8 cellular contexts compared by ENCODE assay signal in genomic region chr6:15243994-15244604, GRCh38. TPM values are rescaled to one million over a fixed set of nuclear protein-coding genes. Genes with fewer than 3 reads are reported as not detected.
DNase-seq lines count a peak whose midpoint lies in the region; ATAC-seq, FAIRE-seq and TF ChIP-seq lines count a peak whose summit lies in the region.

No MANE protein-coding gene starts in this region.

- TSS peak; percentile 77 for BruUV-seq in HCT116 (replicated peaks; lab: Mats Ljungman, UMichigan)

- H3K4me2 ChIP-seq in HCT116 (ENCODE audit: low read length), result peak overlapping the region; percentile 90
- H3K4me2 ChIP-seq in mesendoderm (ENCODE audit: low read length), result peak overlapping the region; percentile 75

- no peak for TF ChIP-seq CTCF in HCT116 (IDR thresholded peaks at IDR 0.05 in 2 of 3, conservative IDR thresholded peaks at IDR 0.05 in 1 of 3; ENCODE audit: borderline replicate concordance in 1 of 3, insufficient read depth in 1 of 3, low read depth in 2 of 3, low read length in 2 of 3)
- TF ChIP-seq CTCF in brain (conservative IDR thresholded peaks at IDR 0.05), result no peak
- TF ChIP-seq CTCF in omental fat pad (IDR thresholded peaks at IDR 0.05), result no peak

- H3K4ac ChIP-seq in mesendoderm (ENCODE audit: low read depth, low read length), result peak overlapping the region; percentile 97

- no peaks in the 10 kb centered on the region for H3K9me3 ChIP-seq in HCT116 (ENCODE audit: control insufficient read depth in 1 of 2, insufficient read depth in 1 of 2, low read depth in 1 of 2, low read length in 2 of 2)

- H3K4me3 Mint-ChIP-seq in brain, result peak overlapping the region; percentile 84 to 100 (median 88)

- H3K4me3 ChIP-seq in HCT116 (replicated peaks in 1 of 2; ENCODE audit: low read depth in 1 of 2, low read length in 2 of 2), result peak overlapping the region; percentile 72 to 81
- peak overlapping the region; percentile 54 for H3K4me3 ChIP-seq in mesendoderm (ENCODE audit: low read length)

- H2BK120ac ChIP-seq in mesendoderm (ENCODE audit: low read depth, low read length), result no peak overlapping the region

- H3K4me1 ChIP-seq in HCT116 (ENCODE audit: control insufficient read depth in 1 of 2, insufficient read depth in 2 of 2, low read length in 2 of 2) (peaks cover 0 to 18% of the 10 kb centered on the region in 2 experiments; a peak in 2 of 4 replicates), mesendoderm (ENCODE audit: control insufficient read depth, low read depth, low read length) (peaks cover 2% of the 10 kb centered on the region)

- peak overlapping the region; percentile 59; the same call in 1 of the 2 replicates for H3K27ac ChIP-seq in HCT116 (ENCODE audit: low read depth, low read length)
- peak overlapping the region; percentile 53 for H3K27ac ChIP-seq in mesendoderm (ENCODE audit: low read depth, low read length)

- H3K56ac ChIP-seq in mesendoderm (ENCODE audit: low read length), result peak overlapping the region; percentile 93

- intact Hi-C loops in HCT116 (cut with micrococcal nuclease), result loop anchor here (10.0 kb wide), 1 partner anchor 1029 kb away; no protein-coding TSS in a partner anchor

- RAD21 ChIA-PET in HCT116 (lab: Charles Lee; ENCODE audit: low non-redundant PET in 1 of 2, low total read pairs in 2 of 2, uncharacterized antibody in 2 of 2, unreplicated experiment in 2 of 2), result no interaction called here

- no peak overlapping the region for H2AFZ ChIP-seq in HCT116 (ENCODE audit: low read depth, low read length, poor library complexity, severe bottlenecking)

- H2BK5ac ChIP-seq in mesendoderm (ENCODE audit: low read length), result peak overlapping the region; percentile 28

- no CpG with 5 or more reads among the region's 24 CpGs for WGBS in mesendoderm (ENCODE audit: extremely low coverage, insufficient coverage, low lambda C conversion rate)

- ATAC-seq in HCT116 (no peak), omental fat pad (ENCODE audit: low FRiP score) (no peak), HG03196 (IDR thresholded peaks at IDR 0.05; ENCODE audit: unreplicated experiment) (no peak), GM21717 (IDR thresholded peaks at IDR 0.05; ENCODE audit: unreplicated experiment) (no peak)

- H3K27me3 ChIP-seq in HCT116 (ENCODE audit: insufficient read depth, low read length) (no peaks in the 10 kb centered on the region), mesendoderm (ENCODE audit: insufficient read depth, low read length, poor library complexity) (no peaks in the 10 kb centered on the region)

- peak; percentile 21 for DNase-seq in 8988T
- DNase-seq in HCT116 (ENCODE audit: low read depth, low spot score), result no peak
- DNase-seq in mesendoderm, result peak; percentile 85
- DNase-seq in omental fat pad (ENCODE audit: low spot score), result no peak
- no peak for DNase-seq in frontal cortex (ENCODE audit: low spot score in 2 of 2)

- peak overlapping the region; percentile 98 for H3K18ac ChIP-seq in mesendoderm (ENCODE audit: low read length)

- peak overlapping the region; percentile 60 to 93 (median 84) for H3K27ac Mint-ChIP-seq in brain

- H3K79me2 ChIP-seq in HCT116 (ENCODE audit: insufficient read depth, low read length), result peaks cover 22% of the 10 kb centered on the region
- H3K79me2 ChIP-seq in mesendoderm (ENCODE audit: control insufficient read depth, insufficient read depth, low read length), result peaks cover 25% of the 10 kb centered on the region

- FAIRE-seq in frontal cortex (lab: Jason Lieb, UNC), result no peak

- CTCF ChIA-PET in HCT116 (lab: Charles Lee), result no interaction called here

- H3K4me1 Mint-ChIP-seq in brain, result peaks cover 30% of the 10 kb centered on the region

- H3K9ac ChIP-seq in HCT116 (ENCODE audit: low read length) (peak overlapping the region; percentile 82), mesendoderm (ENCODE audit: low read length) (peak overlapping the region; percentile 85)

- peaks cover 1% of the 10 kb centered on the region for H3K79me1 ChIP-seq in mesendoderm (ENCODE audit: low read length)

- H4K5ac ChIP-seq in mesendoderm (ENCODE audit: low read length), result no peak overlapping the region

- POLR2A ChIA-PET in HCT116 (lab: Charles Lee), result no interaction called here

- H4K8ac ChIP-seq in mesendoderm (ENCODE audit: low read depth, low read length), result no peak overlapping the region

- no peak overlapping the region for H2AK5ac ChIP-seq in mesendoderm (ENCODE audit: low read length)

- no peak for TF ChIP-seq POLR2A in HCT116 (IDR thresholded peaks at IDR 0.05; ENCODE audit: borderline replicate concordance, extremely low read depth, insufficient read depth, insufficient read length)

- H3K36me3 ChIP-seq in HCT116 (ENCODE audit: control insufficient read depth in 1 of 2, insufficient read depth in 2 of 2, low read length in 2 of 2) (no peaks in the 10 kb centered on the region; a peak in 1 of 4 replicates), mesendoderm (ENCODE audit: control insufficient read depth, insufficient read depth, low read length) (no peaks in the 10 kb centered on the region)

- peaks cover 26% of the 10 kb centered on the region for H3K27me3 Mint-ChIP-seq in brain

- no peaks in the 10 kb centered on the region for H3K36me3 Mint-ChIP-seq in brain

- no peak for TF ChIP-seq RAD21 in HCT116 (IDR thresholded peaks at IDR 0.05; ENCODE audit: low read depth)

- H3K9me3 Mint-ChIP-seq in brain, result peaks cover 0 to 3% (median 0%) of the 10 kb centered on the region in 5 experiments

- no peaks in the 10 kb centered on the region for H4K20me1 ChIP-seq in HCT116 (ENCODE audit: insufficient read depth)

- no peaks in the 10 kb centered on the region for H3K9me2 ChIP-seq in HCT116 (ENCODE audit: insufficient read depth)

- no peak overlapping the region for H3K23ac ChIP-seq in mesendoderm (ENCODE audit: low read length)

- no peak overlapping the region for H2BK15ac ChIP-seq in mesendoderm (replicated peaks; ENCODE audit: low read depth)

TF ChIP-seq in HCT116, 20 proteins besides CTCF, POLR2A, EP300 and RAD21:
- TF ChIP-seq ELF1 (IDR thresholded peaks at IDR 0.05; ENCODE audit: borderline replicate concordance, low read depth), result no peak
- TF ChIP-seq ATF3 (IDR thresholded peaks at IDR 0.05), result no peak
- no peak for TF ChIP-seq ZNF274 (IDR thresholded peaks at IDR 0.05; ENCODE audit: low read depth, low read length)
- no peak for TF ChIP-seq MAX (IDR thresholded peaks at IDR 0.05)
- no peak for TF ChIP-seq FOSL1 (IDR thresholded peaks at IDR 0.05; ENCODE audit: low read depth)

RNA-seq across cellular contexts. Expression of gene JARID2, which starts 1.8 kb away (rescaled TPM):
- total RNA-seq in HCT116 (2021; ENCODE audit: unreplicated experiment), result 23.6 TPM
- 15.3 and 15.6 TPM in 2 replicates for polyA plus RNA-seq in HCT116 (2012)
- polyA plus RNA-seq in brain (ENCODE audit: insufficient read depth, low read depth, low replicate concordance), result 19.7 TPM
- polyA plus RNA-seq in mesendoderm (2013, experiment 1 of 2), result 58.9 TPM
- polyA plus RNA-seq in mesendoderm (2013, experiment 2 of 2), result 60.3 TPM
- 10 to 100 TPM; 10.8 to 31.6 (median 14.3) TPM for total RNA-seq in omental fat pad
- total RNA-seq in frontal cortex, result 16.3 TPM

Comparison
In these comparisons a context has a peak if more than half of its experiments do, and no peak if none do; other contexts are left out.
1. DNase-seq: peak in 8988T (single experiment) and mesendoderm (single experiment); none in HCT116 (single experiment), omental fat pad (single experiment) and frontal cortex (0 of 2).